Comparison of ENCODE assay signal across 21 cellular contexts in the genomic region with DNA sequence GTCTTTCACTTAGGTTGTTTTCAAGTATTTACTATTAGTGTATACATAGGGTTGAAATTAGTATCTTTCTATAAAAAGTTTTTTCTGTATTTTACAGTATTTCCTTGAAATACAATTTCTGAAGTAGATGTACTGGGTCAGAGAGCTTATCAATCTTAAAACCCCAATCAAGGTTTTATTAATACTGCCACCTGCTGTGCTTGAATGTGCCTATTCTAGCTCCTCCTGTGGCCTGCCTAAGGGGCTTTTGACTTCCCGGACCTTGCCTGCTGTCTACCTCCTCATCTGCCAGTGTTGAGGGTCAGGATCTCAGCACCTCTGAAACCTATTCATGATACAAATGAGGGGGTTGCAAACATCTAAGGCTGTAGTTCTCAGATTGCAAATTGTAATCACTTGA. TPM values are rescaled to one million over a fixed set of nuclear protein-coding genes. Genes with fewer than 3 reads are reported as not detected.
DNase-seq lines count a peak whose midpoint lies in the region; ATAC-seq, FAIRE-seq and TF ChIP-seq lines count a peak whose summit lies in the region.
"Had no signal": no experiment of that assay in that cellular context is flagged by ENCODE, and none has a peak within 500 bp of the region (broad histone marks: within the 10 kb centered on the region; RNA-seq: fewer than 3 reads in every experiment).

No MANE protein-coding gene starts in this region.

- POLR2A ChIA-PET in MCF 10A (lab: Yijun Ruan, JAX) (interaction anchor here (0.7 kb wide), 1 partner anchor 21 kb away, joined by 3 read pairs; no protein-coding TSS in a partner anchor), Panc1 (lab: Charles Lee) (no interaction called here)

- no peak overlapping the region for H3K27ac Mint-ChIP-seq in MCF 10A (ENCODE audit: low read depth, unreplicated experiment)
- H3K27ac Mint-ChIP-seq: activated naive CD8-positive, alpha-beta T cell treated with anti-CD3 and anti-CD28 coated beads, Interleukin-2, amount 10 ng/mL, durations not matched to agents 7 days and 5 days; CD8-positive, alpha-beta T cell; GM23338; stimulated activated naive B cell treated with anti-CD40 and anti-IgM and Interleukin-4, amounts not matched to agents 10 μg/mL and 1 μg/mL and 100 μg/mL, for 72 hours; type B pancreatic cell had no signal

- BruUV-seq in MCF 10A (replicated peaks; lab: Mats Ljungman, UMichigan) (no TSS peak), Panc1 (replicated peaks; lab: Mats Ljungman, UMichigan) (no TSS peak)

- H3K27ac ChIP-seq in breast epithelium (no peak overlapping the region), Panc1 (ENCODE audit: low read length) (no peak overlapping the region), transverse colon (no peak overlapping the region)
- H3K27ac ChIP-seq: cardiac muscle cell, esophagus squamous epithelium, SJCRH30, spleen had no signal

- H3K9me3 ChIP-seq in breast epithelium = no peaks in the 10 kb centered on the region
- no peaks in the 10 kb centered on the region for H3K9me3 ChIP-seq in Panc1 (ENCODE audit: control insufficient read depth, insufficient read depth, low read depth, low read length)
- H3K9me3 ChIP-seq in transverse colon = no peaks in the 10 kb centered on the region
- H3K9me3 ChIP-seq: esophagus squamous epithelium, SJCRH30, spleen had no signal

- H3K36me3 ChIP-seq in breast epithelium (no peaks in the 10 kb centered on the region), Panc1 (ENCODE audit: control insufficient read depth, insufficient read depth, low read length) (no peaks in the 10 kb centered on the region), transverse colon (no peaks in the 10 kb centered on the region)
- H3K36me3 ChIP-seq: cardiac muscle cell, esophagus squamous epithelium, SJCRH30, spleen had no signal

- no peak for TF ChIP-seq CTCF in MCF 10A (IDR thresholded peaks at IDR 0.05; ENCODE audit: unreplicated experiment)
- no peak for TF ChIP-seq CTCF in breast epithelium (IDR thresholded peaks at IDR 0.05)
- peak; percentile 22 for TF ChIP-seq CTCF in Panc1 (IDR thresholded peaks at IDR 0.05)
- peak in 3 of 5 experiments; percentile 9 to 24 (median 19) for TF ChIP-seq CTCF in transverse colon (IDR thresholded peaks at IDR 0.05)
- TF ChIP-seq CTCF in GM20000 (IDR thresholded peaks at IDR 0.05; ENCODE audit: extremely low read depth, missing control alignments) = no peak

- H3K4me1 ChIP-seq in breast epithelium = no peaks in the 10 kb centered on the region
- no peaks in the 10 kb centered on the region for H3K4me1 ChIP-seq in Panc1 (ENCODE audit: control insufficient read depth, insufficient read depth, low read length)
- no peaks in the 10 kb centered on the region for H3K4me1 ChIP-seq in transverse colon
- H3K4me1 ChIP-seq: esophagus squamous epithelium, SJCRH30, spleen had no signal

- CTCF ChIA-PET in MCF 10A (lab: Yijun Ruan, JAX) (interaction anchor here (0.7 to 2.0 kb wide), 6 partner anchors 9 to 1342 kb away, joined by 3 to 19 read pairs (median 3); a partner anchor contains a TSS), Panc1 (lab: Charles Lee) (no interaction called here)

- DNase-seq in MCF 10A (ENCODE audit: unreplicated experiment) (peak; percentile 10), breast epithelium (ENCODE audit: low spot score in 2 of 2) (no peak), Panc1 (ENCODE audit: low read depth, low spot score) (no peak), transverse colon (no peak), GM12891 (ENCODE audit: insufficient read length, low spot score) (no peak), GM20000 (ENCODE audit: low spot score) (no peak)
- DNase-seq: activated CD4-positive, alpha-beta T cell treated with anti-CD3 and anti-CD28 coated beads, Interleukin-2, amount 50 U/mL, for 1 hour; activated naive CD8-positive, alpha-beta T cell treated with anti-CD3 and anti-CD28 coated beads, Interleukin-2, amount 10 ng/mL, durations not matched to agents 7 days and 5 days; activated T-cell treated with anti-CD3 and anti-CD28 coated beads, Interleukin-2, amount 50 U/mL, for 48 hours; CD8-positive, alpha-beta T cell; esophagus squamous epithelium; NCI-H1092 treated with DMSO at 0.1 percent for 48 hours; NCI-H226; SJCRH30; spleen; stimulated activated naive B cell treated with anti-CD40 and anti-IgM and Interleukin-4, amounts not matched to agents 10 μg/mL and 1 μg/mL and 100 μg/mL, for 72 hours had no signal

- 57% methylated on average over 1 of the region's 1 CpG; no CpG with 5 or more reads in 1 of the 2 donors for WGBS in transverse colon (ENCODE audit: low coverage in 1 of 2), 2 donors

- TF ChIP-seq POLR2A in breast epithelium (IDR thresholded peaks at IDR 0.05) = no peak
- TF ChIP-seq POLR2A in transverse colon (IDR thresholded peaks at IDR 0.05) = no peak
- TF ChIP-seq POLR2A in GM12891 (IDR thresholded peaks at IDR 0.05; ENCODE audit: low read depth, low read length) = no peak

- H3K36me3 Mint-ChIP-seq in MCF 10A (ENCODE audit: insufficient read depth, unreplicated experiment) = no peaks in the 10 kb centered on the region
- H3K36me3 Mint-ChIP-seq: activated naive CD8-positive, alpha-beta T cell treated with anti-CD3 and anti-CD28 coated beads, Interleukin-2, amount 10 ng/mL, durations not matched to agents 7 days and 5 days; CD8-positive, alpha-beta T cell; type B pancreatic cell had no signal

- no peaks in the 10 kb centered on the region for H3K9me3 Mint-ChIP-seq in MCF 10A (ENCODE audit: unreplicated experiment)
- H3K9me3 Mint-ChIP-seq: activated naive CD8-positive, alpha-beta T cell treated with anti-CD3 and anti-CD28 coated beads, Interleukin-2, amount 10 ng/mL, durations not matched to agents 7 days and 5 days; CD8-positive, alpha-beta T cell; GM23338; stimulated activated naive B cell treated with anti-CD40 and anti-IgM and Interleukin-4, amounts not matched to agents 10 μg/mL and 1 μg/mL and 100 μg/mL, for 72 hours; type B pancreatic cell had no signal

- ATAC-seq in Panc1 (no peak), GM19023 (IDR thresholded peaks at IDR 0.05; ENCODE audit: unreplicated experiment) (no peak)
- ATAC-seq: CD8-positive, alpha-beta T cell; GM23338; stimulated activated naive B cell treated with anti-CD40 and anti-IgM and Interleukin-4, amounts not matched to agents 10 μg/mL and 1 μg/mL and 100 μg/mL, for 72 hours had no signal

- TF ChIP-seq EP300 in transverse colon (IDR thresholded peaks at IDR 0.05; ENCODE audit: low read depth) = no peak

- H3K27me3 ChIP-seq in breast epithelium (no peaks in the 10 kb centered on the region), Panc1 (ENCODE audit: control insufficient read depth, insufficient read depth, low read length) (no peaks in the 10 kb centered on the region), transverse colon (no peaks in the 10 kb centered on the region)
- H3K27me3 ChIP-seq: cardiac muscle cell, esophagus squamous epithelium, spleen had no signal

- FAIRE-seq in islet of Langerhans (lab: Jason Lieb, UNC) (peak; percentile 85), GM12891 (lab: Jason Lieb, UNC) (no peak)

- H3K4me3 Mint-ChIP-seq in MCF 10A (ENCODE audit: unreplicated experiment) = no peak overlapping the region
- H3K4me3 Mint-ChIP-seq: activated naive CD8-positive, alpha-beta T cell treated with anti-CD3 and anti-CD28 coated beads, Interleukin-2, amount 10 ng/mL, durations not matched to agents 7 days and 5 days; CD8-positive, alpha-beta T cell; GM23338; stimulated activated naive B cell treated with anti-CD40 and anti-IgM and Interleukin-4, amounts not matched to agents 10 μg/mL and 1 μg/mL and 100 μg/mL, for 72 hours; type B pancreatic cell had no signal

- H3K27me3 Mint-ChIP-seq in MCF 10A (ENCODE audit: insufficient read depth, unreplicated experiment) = no peaks in the 10 kb centered on the region
- H3K27me3 Mint-ChIP-seq: type B pancreatic cell had no signal

- in situ Hi-C loops in Panc1 (cut with HindIII; ENCODE audit: low pct_unique_long_range_greater_than_20kb, low sequenced_read_pairs) (no loop called here), transverse colon (cut with MboI; ENCODE audit: low pct_ligation_motif_present in 1 of 4, low pct_unique_long_range_greater_than_20kb in 1 of 4, low sequenced_read_pairs in 3 of 4) (loop anchor here in 1 of 4 donors (25.0 kb wide), 1 partner anchor 1325 kb away; no protein-coding TSS in a partner anchor)

- no peak overlapping the region for H3K4me3 ChIP-seq in breast epithelium
- no peak overlapping the region for H3K4me3 ChIP-seq in Panc1 (ENCODE audit: low read depth in 2 of 2, low read length in 2 of 2)
- no peak overlapping the region for H3K4me3 ChIP-seq in transverse colon
- H3K4me3 ChIP-seq: cardiac muscle cell, esophagus squamous epithelium, GM23338, SJCRH30, spleen had no signal

- intact Hi-C loops in MCF 10A (cut with micrococcal nuclease) (no loop called here), breast epithelium (cut with DNase I; ENCODE audit: low total_unique reads) (no loop called here), Panc1 (cut with micrococcal nuclease; ENCODE audit: unreplicated experiment) (no loop called here), transverse colon (cut with DNase I; ENCODE audit: low total_unique reads) (no loop called here)

- no peaks in the 10 kb centered on the region for H3K4me1 Mint-ChIP-seq in MCF 10A (ENCODE audit: insufficient read depth, unreplicated experiment)

TF ChIP-seq in GM12891, 5 proteins besides CTCF, POLR2A, EP300 and RAD21:
- TF ChIP-seq PAX5 (IDR thresholded peaks at IDR 0.05; ENCODE audit: insufficient read depth, low read length, severe bottlenecking) (no peak), POU2F2 (IDR thresholded peaks at IDR 0.05; ENCODE audit: low read depth, low read length) (no peak)

RNA-seq across cellular contexts. Expression of a gene that starts 9.2 kb away (rescaled TPM):
- not detected in 2 replicates for total RNA-seq in MCF 10A (2022)
- 1 to 10 TPM in 2 of 3 donors, under 1 TPM in 1; 0.64 to 6.4 (median 4.6) TPM for total RNA-seq in breast epithelium
- total RNA-seq in Panc1 (2021; ENCODE audit: unreplicated experiment) = 0.59 TPM
- 1.6 TPM for polyA plus RNA-seq in Panc1 (2012; ENCODE audit: insufficient read length)
- 10 to 100 TPM in 1 of 4 donors, 1 to 10 TPM in 2, not detected in 1; 1.2 to 13.8 (median 1.4) TPM for total RNA-seq in transverse colon
- polyA plus RNA-seq in GM12891 (2012; ENCODE audit: low read depth, missing spikeins) = not detected
- total RNA-seq: SJCRH30 had no signal

RNA-seq across cellular contexts. Expression of a gene that starts 9.4 kb away (rescaled TPM):
- total RNA-seq in MCF 10A (2022) (2.5 and 6.0 TPM in 2 replicates), breast epithelium (10 to 100 TPM in 2 of 3 donors, 1 to 10 TPM in 1; 7.2 to 19.0 (median 11.2) TPM), Panc1 (2021; ENCODE audit: unreplicated experiment) (0.46 TPM), transverse colon (10 to 100 TPM in 1 of 4 donors, 1 to 10 TPM in 3; 4.5 to 12.3 (median 9.0) TPM)
- polyA plus RNA-seq in Panc1 (2012; ENCODE audit: insufficient read length) = 1.1 TPM
- 0.01 TPM for polyA plus RNA-seq in GM12891 (2012; ENCODE audit: low read depth, missing spikeins)
- total RNA-seq: SJCRH30 had no signal

Comparison
In these comparisons a context has a peak if more than half of its experiments do, and no peak if none do; other contexts are left out.
1. CTCF ChIP-seq: peak in Panc1 (single experiment) and transverse colon (3 of 5); none in MCF 10A (single experiment), breast epithelium (0 of 3) and GM20000 (single experiment).